In genomic region chr5:759111-759741, GRCh38 we compare ENCODE assay signal across 8 cellular contexts. TPM values are rescaled to one million over a fixed set of nuclear protein-coding genes. Genes with fewer than 3 reads are reported as not detected.
A peak's percentile ranks its signal among the peaks of the same experiment; 100 is the strongest.
DNase-seq lines count a peak whose midpoint lies in the region; ATAC-seq and TF ChIP-seq lines count a peak whose summit lies in the region.

No MANE protein-coding gene starts in this region.

- no peak overlapping the region for H3K27ac Mint-ChIP-seq in activated CD8-positive, alpha-beta memory T cell treated with anti-CD3 and anti-CD28 coated beads, Interleukin-2, amount 10 ng/mL, durations not matched to agents 7 days and 5 days

- no peaks in the 10 kb centered on the region for H3K9me3 Mint-ChIP-seq in activated CD8-positive, alpha-beta memory T cell treated with anti-CD3 and anti-CD28 coated beads, Interleukin-2, amount 10 ng/mL, durations not matched to agents 7 days and 5 days (ENCODE audit: low read depth)

- intact Hi-C loops in left ventricle myocardium inferior (cut with micrococcal nuclease) = no loop called here

- H3K27ac ChIP-seq in left ventricle myocardium inferior (replicated peaks) = peak overlapping the region; percentile 96

- peak; percentile 77 for DNase-seq in DMS53 (lab: John Stamatoyannopoulos, UW)
- DNase-seq in DMS53 treated with DMSO at 0.1 percent for 48 hours (lab: John Stamatoyannopoulos, UW; ENCODE audit: unreplicated experiment) = no peak
- DNase-seq in activated CD8-positive, alpha-beta memory T cell treated with anti-CD3 and anti-CD28 coated beads, Interleukin-2, amount 10 ng/mL, durations not matched to agents 7 days and 5 days = no peak
- DNase-seq in left ventricle myocardium inferior = peak; percentile 76
- peak in 2 of 3 experiments; percentile 32 to 50 for DNase-seq in stimulated activated CD4-positive, alpha-beta T cell treated with anti-CD3 and anti-CD28 coated beads, TNF-alpha, amount 100 ng/mL, for 24 hours (ENCODE audit: low read depth in 3 of 3)
- DNase-seq in UCSD-AML1 (lab: John Stamatoyannopoulos, UW; ENCODE audit: unreplicated experiment) = no peak

- H3K4me1 ChIP-seq in left ventricle myocardium inferior = peaks cover 59% of the 10 kb centered on the region

- peak; percentile 40 for ATAC-seq in activated CD8-positive, alpha-beta memory T cell treated with anti-CD3 and anti-CD28 coated beads, Interleukin-2, amount 10 ng/mL, durations not matched to agents 7 days and 5 days
- no peak for ATAC-seq in GM18909 (IDR thresholded peaks at IDR 0.05; ENCODE audit: poor library complexity, unreplicated experiment)
- no peak for ATAC-seq in HG02870 (IDR thresholded peaks at IDR 0.05; ENCODE audit: unreplicated experiment)

- no peak overlapping the region for H3K4me3 Mint-ChIP-seq in activated CD8-positive, alpha-beta memory T cell treated with anti-CD3 and anti-CD28 coated beads, Interleukin-2, amount 10 ng/mL, durations not matched to agents 7 days and 5 days

- H3K27me3 Mint-ChIP-seq in activated CD8-positive, alpha-beta memory T cell treated with anti-CD3 and anti-CD28 coated beads, Interleukin-2, amount 10 ng/mL, durations not matched to agents 7 days and 5 days = peaks cover 3% of the 10 kb centered on the region

- H3K4me3 ChIP-seq in left ventricle myocardium inferior = peak overlapping the region; percentile 52

- peaks cover 3% of the 10 kb centered on the region for H3K36me3 ChIP-seq in left ventricle myocardium inferior

- CTCF ChIA-PET in activated CD8-positive, alpha-beta memory T cell treated with anti-CD3 and anti-CD28 coated beads, Interleukin-2, amount 10 ng/mL, durations not matched to agents 7 days and 5 days (lab: Charles Lee) = no interaction called here

- TF ChIP-seq CTCF in left ventricle myocardium inferior (IDR thresholded peaks at IDR 0.05; ENCODE audit: borderline replicate concordance) = no peak

- peaks cover 7% of the 10 kb centered on the region for H3K4me1 Mint-ChIP-seq in activated CD8-positive, alpha-beta memory T cell treated with anti-CD3 and anti-CD28 coated beads, Interleukin-2, amount 10 ng/mL, durations not matched to agents 7 days and 5 days

- no peaks in the 10 kb centered on the region for H3K9me3 ChIP-seq in left ventricle myocardium inferior (replicated peaks)

- no peaks in the 10 kb centered on the region for H3K36me3 Mint-ChIP-seq in activated CD8-positive, alpha-beta memory T cell treated with anti-CD3 and anti-CD28 coated beads, Interleukin-2, amount 10 ng/mL, durations not matched to agents 7 days and 5 days

- no peaks in the 10 kb centered on the region for H3K27me3 ChIP-seq in left ventricle myocardium inferior (ENCODE audit: low read depth)

RNA-seq across cellular contexts. Expression of gene ZDHHC11B, which starts 25.3 kb away (rescaled TPM):
- under 1 TPM in 1 of 2 experiments, not detected in 1; 0.21 TPM for total RNA-seq in activated CD8-positive, alpha-beta memory T cell treated with anti-CD3 and anti-CD28 coated beads, Interleukin-2, amount 10 ng/mL, durations not matched to agents 7 days and 5 days
- total RNA-seq in left ventricle myocardium inferior = 13.4 TPM

Comparison
In these comparisons a context has a peak if more than half of its experiments do, and no peak if none do; other contexts are left out.
1. DNase-seq: peak in DMS53 (single experiment), left ventricle myocardium inferior (single experiment) and stimulated activated CD4-positive, alpha-beta T cell treated with anti-CD3 and anti-CD28 coated beads, TNF-alpha, amount 100 ng/mL, for 24 hours (2 of 3); none in DMS53 treated with DMSO at 0.1 percent for 48 hours (single experiment), activated CD8-positive, alpha-beta memory T cell treated with anti-CD3 and anti-CD28 coated beads, Interleukin-2, amount 10 ng/mL, durations not matched to agents 7 days and 5 days (single experiment) and UCSD-AML1 (single experiment).
2. RNA of gene ZDHHC11B, which starts 25.3 kb away (total RNA-seq): 13.4 TPM in left ventricle myocardium inferior (single experiment); 0.21 TPM in activated CD8-positive, alpha-beta memory T cell treated with anti-CD3 and anti-CD28 coated beads, Interleukin-2, amount 10 ng/mL, durations not matched to agents 7 days and 5 days; every median in the first group is over 10 times any median in the second.